2 cellular contexts compared by ENCODE assay signal in the genomic region with DNA sequence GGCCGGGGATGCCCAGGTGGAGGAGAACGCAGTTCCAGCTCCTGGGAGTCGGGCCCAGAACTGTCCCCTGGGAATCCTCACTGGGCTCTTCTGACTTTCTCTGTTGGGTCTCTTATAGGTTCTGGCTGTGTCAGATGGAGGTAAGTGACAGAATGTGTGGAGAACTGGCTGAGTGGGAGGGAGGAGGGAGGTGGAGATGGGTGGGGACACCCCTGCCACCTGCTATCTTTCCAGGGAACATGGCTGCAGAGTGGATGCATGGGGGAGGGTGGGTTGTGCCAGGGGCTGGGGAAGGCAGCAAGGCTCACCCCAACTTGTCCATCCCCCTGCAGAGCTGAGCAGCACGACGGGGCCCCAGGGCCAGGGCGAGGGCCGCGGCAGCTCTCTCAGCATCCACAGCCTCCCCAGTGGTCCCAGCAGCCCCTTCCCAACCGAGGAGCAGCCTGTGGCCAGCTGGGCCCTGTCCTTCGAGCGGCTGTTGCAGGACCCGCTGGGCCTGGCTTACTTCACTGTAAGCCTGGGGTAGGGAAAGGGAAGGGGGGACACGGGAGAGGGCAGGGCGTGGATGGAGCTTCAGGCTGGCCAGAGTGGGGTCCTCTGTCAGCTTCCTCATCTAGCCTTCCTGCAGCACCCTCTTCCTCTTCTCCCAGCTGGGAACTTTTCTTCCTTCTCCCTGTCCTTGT.
TF ChIP-seq lines count a peak whose summit lies in the region.

No MANE protein-coding gene starts in this region.

TF ChIP-seq in IMR-90, 13 proteins besides CTCF, POLR2A, EP300 and RAD21:
- no peak for TF ChIP-seq CEBPB (IDR thresholded peaks at IDR 0.05; ENCODE audit: low read depth, low read length)
- TF ChIP-seq RCOR1 (IDR thresholded peaks at IDR 0.05; ENCODE audit: insufficient replicate concordance, low read length), result no peak
- TF ChIP-seq MAZ (IDR thresholded peaks at IDR 0.05; ENCODE audit: borderline replicate concordance, low read depth, low read length), result no peak
- TF ChIP-seq, protein P1, sequence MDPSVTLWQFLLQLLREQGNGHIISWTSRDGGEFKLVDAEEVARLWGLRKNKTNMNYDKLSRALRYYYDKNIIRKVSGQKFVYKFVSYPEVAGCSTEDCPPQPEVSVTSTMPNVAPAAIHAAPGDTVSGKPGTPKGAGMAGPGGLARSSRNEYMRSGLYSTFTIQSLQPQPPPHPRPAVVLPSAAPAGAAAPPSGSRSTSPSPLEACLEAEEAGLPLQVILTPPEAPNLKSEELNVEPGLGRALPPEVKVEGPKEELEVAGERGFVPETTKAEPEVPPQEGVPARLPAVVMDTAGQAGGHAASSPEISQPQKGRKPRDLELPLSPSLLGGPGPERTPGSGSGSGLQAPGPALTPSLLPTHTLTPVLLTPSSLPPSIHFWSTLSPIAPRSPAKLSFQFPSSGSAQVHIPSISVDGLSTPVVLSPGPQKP (IDR thresholded peaks at IDR 0.05; ENCODE audit: borderline replicate concordance, low read depth, low read length), result no peak
- TF ChIP-seq NFE2L2 (IDR thresholded peaks at IDR 0.05; ENCODE audit: low read depth, low read length), result no peak
- TF ChIP-seq BHLHE40 (IDR thresholded peaks at IDR 0.05; ENCODE audit: low read depth, low read length), result no peak

TF ChIP-seq in GM12878, 131 proteins besides CTCF, POLR2A, EP300 and RAD21:
- TF ChIP-seq NR2C2 (IDR thresholded peaks at IDR 0.05; ENCODE audit: borderline replicate concordance, control insufficient read depth, insufficient read length, low read depth) (no peak), STAT3 (IDR thresholded peaks at IDR 0.05; ENCODE audit: low read depth, low read length) (no peak), MEF2A (IDR thresholded peaks at IDR 0.05; ENCODE audit: insufficient read depth, low read depth, low read length) (no peak), FOXK2 (IDR thresholded peaks at IDR 0.05) (no peak), POLR2AphosphoS5 (IDR thresholded peaks at IDR 0.05; ENCODE audit: low read length) (no peak), NFXL1 (IDR thresholded peaks at IDR 0.05; ENCODE audit: borderline replicate concordance) (no peak), SREBF2 (IDR thresholded peaks at IDR 0.05; ENCODE audit: low read length) (no peak), CBX5 (IDR thresholded peaks at IDR 0.05; ENCODE audit: low read depth) (no peak), DPF2 (IDR thresholded peaks at IDR 0.05) (no peak), PML (IDR thresholded peaks at IDR 0.05; ENCODE audit: low read length) (no peak), ZNF622 (IDR thresholded peaks at IDR 0.05) (no peak)
- TF ChIP-seq, protein P2, sequence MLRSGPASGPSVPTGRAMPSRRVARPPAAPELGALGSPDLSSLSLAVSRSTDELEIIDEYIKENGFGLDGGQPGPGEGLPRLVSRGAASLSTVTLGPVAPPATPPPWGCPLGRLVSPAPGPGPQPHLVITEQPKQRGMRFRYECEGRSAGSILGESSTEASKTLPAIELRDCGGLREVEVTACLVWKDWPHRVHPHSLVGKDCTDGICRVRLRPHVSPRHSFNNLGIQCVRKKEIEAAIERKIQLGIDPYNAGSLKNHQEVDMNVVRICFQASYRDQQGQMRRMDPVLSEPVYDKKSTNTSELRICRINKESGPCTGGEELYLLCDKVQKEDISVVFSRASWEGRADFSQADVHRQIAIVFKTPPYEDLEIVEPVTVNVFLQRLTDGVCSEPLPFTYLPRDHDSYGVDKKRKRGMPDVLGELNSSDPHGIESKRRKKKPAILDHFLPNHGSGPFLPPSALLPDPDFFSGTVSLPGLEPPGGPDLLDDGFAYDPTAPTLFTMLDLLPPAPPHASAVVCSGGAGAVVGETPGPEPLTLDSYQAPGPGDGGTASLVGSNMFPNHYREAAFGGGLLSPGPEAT (IDR thresholded peaks at IDR 0.05; ENCODE audit: low read depth), result no peak
- TF ChIP-seq, protein P3, sequence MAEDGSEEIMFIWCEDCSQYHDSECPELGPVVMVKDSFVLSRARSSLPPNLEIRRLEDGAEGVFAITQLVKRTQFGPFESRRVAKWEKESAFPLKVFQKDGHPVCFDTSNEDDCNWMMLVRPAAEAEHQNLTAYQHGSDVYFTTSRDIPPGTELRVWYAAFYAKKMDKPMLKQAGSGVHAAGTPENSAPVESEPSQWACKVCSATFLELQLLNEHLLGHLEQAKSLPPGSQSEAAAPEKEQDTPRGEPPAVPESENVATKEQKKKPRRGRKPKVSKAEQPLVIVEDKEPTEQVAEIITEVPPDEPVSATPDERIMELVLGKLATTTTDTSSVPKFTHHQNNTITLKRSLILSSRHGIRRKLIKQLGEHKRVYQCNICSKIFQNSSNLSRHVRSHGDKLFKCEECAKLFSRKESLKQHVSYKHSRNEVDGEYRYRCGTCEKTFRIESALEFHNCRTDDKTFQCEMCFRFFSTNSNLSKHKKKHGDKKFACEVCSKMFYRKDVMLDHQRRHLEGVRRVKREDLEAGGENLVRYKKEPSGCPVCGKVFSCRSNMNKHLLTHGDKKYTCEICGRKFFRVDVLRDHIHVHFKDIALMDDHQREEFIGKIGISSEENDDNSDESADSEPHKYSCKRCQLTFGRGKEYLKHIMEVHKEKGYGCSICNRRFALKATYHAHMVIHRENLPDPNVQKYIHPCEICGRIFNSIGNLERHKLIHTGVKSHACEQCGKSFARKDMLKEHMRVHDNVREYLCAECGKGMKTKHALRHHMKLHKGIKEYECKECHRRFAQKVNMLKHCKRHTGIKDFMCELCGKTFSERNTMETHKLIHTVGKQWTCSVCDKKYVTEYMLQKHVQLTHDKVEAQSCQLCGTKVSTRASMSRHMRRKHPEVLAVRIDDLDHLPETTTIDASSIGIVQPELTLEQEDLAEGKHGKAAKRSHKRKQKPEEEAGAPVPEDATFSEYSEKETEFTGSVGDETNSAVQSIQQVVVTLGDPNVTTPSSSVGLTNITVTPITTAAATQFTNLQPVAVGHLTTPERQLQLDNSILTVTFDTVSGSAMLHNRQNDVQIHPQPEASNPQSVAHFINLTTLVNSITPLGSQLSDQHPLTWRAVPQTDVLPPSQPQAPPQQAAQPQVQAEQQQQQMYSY (CRISPR knock-in tag; IDR thresholded peaks at IDR 0.05), result no peak
- TF ChIP-seq, protein P4, sequence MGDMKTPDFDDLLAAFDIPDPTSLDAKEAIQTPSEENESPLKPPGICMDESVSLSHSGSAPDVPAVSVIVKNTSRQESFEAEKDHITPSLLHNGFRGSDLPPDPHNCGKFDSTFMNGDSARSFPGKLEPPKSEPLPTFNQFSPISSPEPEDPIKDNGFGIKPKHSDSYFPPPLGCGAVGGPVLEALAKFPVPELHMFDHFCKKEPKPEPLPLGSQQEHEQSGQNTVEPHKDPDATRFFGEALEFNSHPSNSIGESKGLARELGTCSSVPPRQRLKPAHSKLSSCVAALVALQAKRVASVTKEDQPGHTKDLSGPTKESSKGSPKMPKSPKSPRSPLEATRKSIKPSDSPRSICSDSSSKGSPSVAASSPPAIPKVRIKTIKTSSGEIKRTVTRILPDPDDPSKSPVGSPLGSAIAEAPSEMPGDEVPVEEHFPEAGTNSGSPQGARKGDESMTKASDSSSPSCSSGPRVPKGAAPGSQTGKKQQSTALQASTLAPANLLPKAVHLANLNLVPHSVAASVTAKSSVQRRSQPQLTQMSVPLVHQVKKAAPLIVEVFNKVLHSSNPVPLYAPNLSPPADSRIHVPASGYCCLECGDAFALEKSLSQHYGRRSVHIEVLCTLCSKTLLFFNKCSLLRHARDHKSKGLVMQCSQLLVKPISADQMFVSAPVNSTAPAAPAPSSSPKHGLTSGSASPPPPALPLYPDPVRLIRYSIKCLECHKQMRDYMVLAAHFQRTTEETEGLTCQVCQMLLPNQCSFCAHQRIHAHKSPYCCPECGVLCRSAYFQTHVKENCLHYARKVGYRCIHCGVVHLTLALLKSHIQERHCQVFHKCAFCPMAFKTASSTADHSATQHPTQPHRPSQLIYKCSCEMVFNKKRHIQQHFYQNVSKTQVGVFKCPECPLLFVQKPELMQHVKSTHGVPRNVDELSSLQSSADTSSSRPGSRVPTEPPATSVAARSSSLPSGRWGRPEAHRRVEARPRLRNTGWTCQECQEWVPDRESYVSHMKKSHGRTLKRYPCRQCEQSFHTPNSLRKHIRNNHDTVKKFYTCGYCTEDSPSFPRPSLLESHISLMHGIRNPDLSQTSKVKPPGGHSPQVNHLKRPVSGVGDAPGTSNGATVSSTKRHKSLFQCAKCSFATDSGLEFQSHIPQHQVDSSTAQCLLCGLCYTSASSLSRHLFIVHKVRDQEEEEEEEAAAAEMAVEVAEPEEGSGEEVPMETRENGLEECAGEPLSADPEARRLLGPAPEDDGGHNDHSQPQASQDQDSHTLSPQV (IDR thresholded peaks at IDR 0.05), result no peak
- TF ChIP-seq, protein P5, sequence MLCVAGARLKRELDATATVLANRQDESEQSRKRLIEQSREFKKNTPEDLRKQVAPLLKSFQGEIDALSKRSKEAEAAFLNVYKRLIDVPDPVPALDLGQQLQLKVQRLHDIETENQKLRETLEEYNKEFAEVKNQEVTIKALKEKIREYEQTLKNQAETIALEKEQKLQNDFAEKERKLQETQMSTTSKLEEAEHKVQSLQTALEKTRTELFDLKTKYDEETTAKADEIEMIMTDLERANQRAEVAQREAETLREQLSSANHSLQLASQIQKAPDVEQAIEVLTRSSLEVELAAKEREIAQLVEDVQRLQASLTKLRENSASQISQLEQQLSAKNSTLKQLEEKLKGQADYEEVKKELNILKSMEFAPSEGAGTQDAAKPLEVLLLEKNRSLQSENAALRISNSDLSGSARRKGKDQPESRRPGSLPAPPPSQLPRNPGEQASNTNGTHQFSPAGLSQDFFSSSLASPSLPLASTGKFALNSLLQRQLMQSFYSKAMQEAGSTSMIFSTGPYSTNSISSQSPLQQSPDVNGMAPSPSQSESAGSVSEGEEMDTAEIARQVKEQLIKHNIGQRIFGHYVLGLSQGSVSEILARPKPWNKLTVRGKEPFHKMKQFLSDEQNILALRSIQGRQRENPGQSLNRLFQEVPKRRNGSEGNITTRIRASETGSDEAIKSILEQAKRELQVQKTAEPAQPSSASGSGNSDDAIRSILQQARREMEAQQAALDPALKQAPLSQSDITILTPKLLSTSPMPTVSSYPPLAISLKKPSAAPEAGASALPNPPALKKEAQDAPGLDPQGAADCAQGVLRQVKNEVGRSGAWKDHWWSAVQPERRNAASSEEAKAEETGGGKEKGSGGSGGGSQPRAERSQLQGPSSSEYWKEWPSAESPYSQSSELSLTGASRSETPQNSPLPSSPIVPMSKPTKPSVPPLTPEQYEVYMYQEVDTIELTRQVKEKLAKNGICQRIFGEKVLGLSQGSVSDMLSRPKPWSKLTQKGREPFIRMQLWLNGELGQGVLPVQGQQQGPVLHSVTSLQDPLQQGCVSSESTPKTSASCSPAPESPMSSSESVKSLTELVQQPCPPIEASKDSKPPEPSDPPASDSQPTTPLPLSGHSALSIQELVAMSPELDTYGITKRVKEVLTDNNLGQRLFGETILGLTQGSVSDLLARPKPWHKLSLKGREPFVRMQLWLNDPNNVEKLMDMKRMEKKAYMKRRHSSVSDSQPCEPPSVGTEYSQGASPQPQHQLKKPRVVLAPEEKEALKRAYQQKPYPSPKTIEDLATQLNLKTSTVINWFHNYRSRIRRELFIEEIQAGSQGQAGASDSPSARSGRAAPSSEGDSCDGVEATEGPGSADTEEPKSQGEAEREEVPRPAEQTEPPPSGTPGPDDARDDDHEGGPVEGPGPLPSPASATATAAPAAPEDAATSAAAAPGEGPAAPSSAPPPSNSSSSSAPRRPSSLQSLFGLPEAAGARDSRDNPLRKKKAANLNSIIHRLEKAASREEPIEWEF (IDR thresholded peaks at IDR 0.05; ENCODE audit: insufficient replicate concordance, low read depth, low read length), result no peak
- TF ChIP-seq, protein P1 (IDR thresholded peaks at IDR 0.05; ENCODE audit: low read depth, low read length), result no peak
- TF ChIP-seq, protein P6, sequence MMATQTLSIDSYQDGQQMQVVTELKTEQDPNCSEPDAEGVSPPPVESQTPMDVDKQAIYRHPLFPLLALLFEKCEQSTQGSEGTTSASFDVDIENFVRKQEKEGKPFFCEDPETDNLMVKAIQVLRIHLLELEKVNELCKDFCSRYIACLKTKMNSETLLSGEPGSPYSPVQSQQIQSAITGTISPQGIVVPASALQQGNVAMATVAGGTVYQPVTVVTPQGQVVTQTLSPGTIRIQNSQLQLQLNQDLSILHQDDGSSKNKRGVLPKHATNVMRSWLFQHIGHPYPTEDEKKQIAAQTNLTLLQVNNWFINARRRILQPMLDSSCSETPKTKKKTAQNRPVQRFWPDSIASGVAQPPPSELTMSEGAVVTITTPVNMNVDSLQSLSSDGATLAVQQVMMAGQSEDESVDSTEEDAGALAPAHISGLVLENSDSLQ (IDR thresholded peaks at IDR 0.05), result no peak
- TF ChIP-seq, protein P7, sequence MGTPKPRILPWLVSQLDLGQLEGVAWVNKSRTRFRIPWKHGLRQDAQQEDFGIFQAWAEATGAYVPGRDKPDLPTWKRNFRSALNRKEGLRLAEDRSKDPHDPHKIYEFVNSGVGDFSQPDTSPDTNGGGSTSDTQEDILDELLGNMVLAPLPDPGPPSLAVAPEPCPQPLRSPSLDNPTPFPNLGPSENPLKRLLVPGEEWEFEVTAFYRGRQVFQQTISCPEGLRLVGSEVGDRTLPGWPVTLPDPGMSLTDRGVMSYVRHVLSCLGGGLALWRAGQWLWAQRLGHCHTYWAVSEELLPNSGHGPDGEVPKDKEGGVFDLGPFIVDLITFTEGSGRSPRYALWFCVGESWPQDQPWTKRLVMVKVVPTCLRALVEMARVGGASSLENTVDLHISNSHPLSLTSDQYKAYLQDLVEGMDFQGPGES (IDR thresholded peaks at IDR 0.05), result no peak
- TF ChIP-seq, protein P8, sequence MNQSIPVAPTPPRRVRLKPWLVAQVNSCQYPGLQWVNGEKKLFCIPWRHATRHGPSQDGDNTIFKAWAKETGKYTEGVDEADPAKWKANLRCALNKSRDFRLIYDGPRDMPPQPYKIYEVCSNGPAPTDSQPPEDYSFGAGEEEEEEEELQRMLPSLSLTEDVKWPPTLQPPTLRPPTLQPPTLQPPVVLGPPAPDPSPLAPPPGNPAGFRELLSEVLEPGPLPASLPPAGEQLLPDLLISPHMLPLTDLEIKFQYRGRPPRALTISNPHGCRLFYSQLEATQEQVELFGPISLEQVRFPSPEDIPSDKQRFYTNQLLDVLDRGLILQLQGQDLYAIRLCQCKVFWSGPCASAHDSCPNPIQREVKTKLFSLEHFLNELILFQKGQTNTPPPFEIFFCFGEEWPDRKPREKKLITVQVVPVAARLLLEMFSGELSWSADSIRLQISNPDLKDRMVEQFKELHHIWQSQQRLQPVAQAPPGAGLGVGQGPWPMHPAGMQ (IDR thresholded peaks at IDR 0.05; ENCODE audit: borderline replicate concordance), result no peak
- TF ChIP-seq, protein P9, sequence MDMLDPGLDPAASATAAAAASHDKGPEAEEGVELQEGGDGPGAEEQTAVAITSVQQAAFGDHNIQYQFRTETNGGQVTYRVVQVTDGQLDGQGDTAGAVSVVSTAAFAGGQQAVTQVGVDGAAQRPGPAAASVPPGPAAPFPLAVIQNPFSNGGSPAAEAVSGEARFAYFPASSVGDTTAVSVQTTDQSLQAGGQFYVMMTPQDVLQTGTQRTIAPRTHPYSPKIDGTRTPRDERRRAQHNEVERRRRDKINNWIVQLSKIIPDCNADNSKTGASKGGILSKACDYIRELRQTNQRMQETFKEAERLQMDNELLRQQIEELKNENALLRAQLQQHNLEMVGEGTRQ (IDR thresholded peaks at IDR 0.05; ENCODE audit: borderline replicate concordance, low read depth, low read length), result no peak
